18 cellular contexts compared by ENCODE assay signal in genomic region chr7:121406-121805, GRCh38.
"Had no signal": no experiment of that assay in that cellular context is flagged by ENCODE, and none has a peak within 500 bp of the region (broad histone marks: within the 10 kb centered on the region; RNA-seq: fewer than 3 reads in every experiment).

No MANE protein-coding gene starts in this region.

- H3K36me3 ChIP-seq: adrenal gland, left ventricle myocardium inferior, SJSA1, spleen had no signal

- H3K4me1 ChIP-seq: SJSA1 had no signal

- H3K36me3 Mint-ChIP-seq: activated naive CD4-positive, alpha-beta T cell treated with anti-CD3 and anti-CD28 coated beads, Interleukin-2, amount 10 ng/mL, durations not matched to agents 7 days and 5 days; stimulated activated memory B cell treated with anti-CD40 and anti-IgM and Interleukin-4, amounts not matched to agents 10 μg/mL and 1 μg/mL and 100 μg/mL, for 72 hours had no signal

- H3K4me3 Mint-ChIP-seq: activated CD4-positive, alpha-beta T cell treated with anti-CD3 and anti-CD28 coated beads for 36 hours; activated naive CD4-positive, alpha-beta T cell treated with anti-CD3 and anti-CD28 coated beads, Interleukin-2, amount 10 ng/mL, durations not matched to agents 7 days and 5 days; activated T-helper 17 cell treated with anti-CD3 and anti-CD28 coated beads, Interleukin-2, amount 50 U/mL, for 72 hours; effector memory CD8-positive, alpha-beta T cell; neural crest cell; stimulated activated memory B cell treated with anti-CD40 and anti-IgM and Interleukin-4, amounts not matched to agents 10 μg/mL and 1 μg/mL and 100 μg/mL, for 72 hours; T-helper 2 cell treated with Interferon-gamma antibody and Interleukin-4, amounts not matched to agents 5 μg/mL and 100 μg/mL, for 36 hours had no signal

- H3K27me3 ChIP-seq: adrenal gland, SJSA1 had no signal

- FAIRE-seq: keratinocyte had no signal

- DNase-seq: activated CD4-positive, alpha-beta T cell treated with anti-CD3 and anti-CD28 coated beads for 36 hours; activated naive CD4-positive, alpha-beta T cell treated with anti-CD3 and anti-CD28 coated beads, Interleukin-2, amount 10 ng/mL, durations not matched to agents 7 days and 5 days; central memory CD4-positive, alpha-beta T cell; effector memory CD8-positive, alpha-beta T cell; left ventricle myocardium inferior; spleen; stimulated activated CD4-positive, alpha-beta T cell treated with anti-CD3 and anti-CD28 coated beads, Interleukin-1b, Interleukin-23, amount 100 ng/mL, for 48 hours; substantia nigra; SW 1271; trophoblast cell had no signal

- H3K4me3 ChIP-seq: adrenal gland, coronary artery, left ventricle myocardium inferior, SJSA1, spleen had no signal

- H3K4me1 Mint-ChIP-seq: activated CD4-positive, alpha-beta T cell treated with anti-CD3 and anti-CD28 coated beads for 36 hours; activated naive CD4-positive, alpha-beta T cell treated with anti-CD3 and anti-CD28 coated beads, Interleukin-2, amount 10 ng/mL, durations not matched to agents 7 days and 5 days; activated T-helper 17 cell treated with anti-CD3 and anti-CD28 coated beads, Interleukin-2, amount 50 U/mL, for 72 hours; stimulated activated memory B cell treated with anti-CD40 and anti-IgM and Interleukin-4, amounts not matched to agents 10 μg/mL and 1 μg/mL and 100 μg/mL, for 72 hours had no signal

- H3K9me3 Mint-ChIP-seq: activated naive CD4-positive, alpha-beta T cell treated with anti-CD3 and anti-CD28 coated beads, Interleukin-2, amount 10 ng/mL, durations not matched to agents 7 days and 5 days; activated T-helper 17 cell treated with anti-CD3 and anti-CD28 coated beads, Interleukin-2, amount 50 U/mL, for 72 hours; effector memory CD8-positive, alpha-beta T cell; neural crest cell; stimulated activated memory B cell treated with anti-CD40 and anti-IgM and Interleukin-4, amounts not matched to agents 10 μg/mL and 1 μg/mL and 100 μg/mL, for 72 hours; T-helper 2 cell treated with Interferon-gamma antibody and Interleukin-4, amounts not matched to agents 5 μg/mL and 100 μg/mL, for 36 hours had no signal

- ATAC-seq: activated CD4-positive, alpha-beta T cell treated with anti-CD3 and anti-CD28 coated beads for 36 hours; activated T-helper 17 cell treated with anti-CD3 and anti-CD28 coated beads, Interleukin-2, amount 50 U/mL, for 72 hours; effector memory CD8-positive, alpha-beta T cell; stimulated activated memory B cell treated with anti-CD40 and anti-IgM and Interleukin-4, amounts not matched to agents 10 μg/mL and 1 μg/mL and 100 μg/mL, for 72 hours had no signal

- H3K27ac Mint-ChIP-seq: activated CD4-positive, alpha-beta T cell treated with anti-CD3 and anti-CD28 coated beads for 36 hours; activated naive CD4-positive, alpha-beta T cell treated with anti-CD3 and anti-CD28 coated beads, Interleukin-2, amount 10 ng/mL, durations not matched to agents 7 days and 5 days; activated T-helper 17 cell treated with anti-CD3 and anti-CD28 coated beads, Interleukin-2, amount 50 U/mL, for 72 hours; effector memory CD8-positive, alpha-beta T cell; stimulated activated memory B cell treated with anti-CD40 and anti-IgM and Interleukin-4, amounts not matched to agents 10 μg/mL and 1 μg/mL and 100 μg/mL, for 72 hours; T-helper 2 cell treated with Interferon-gamma antibody and Interleukin-4, amounts not matched to agents 5 μg/mL and 100 μg/mL, for 36 hours had no signal

- H3K9me3 ChIP-seq: adrenal gland, left ventricle myocardium inferior, SJSA1, spleen had no signal

- H3K27ac ChIP-seq: adrenal gland, coronary artery, left ventricle myocardium inferior, SJSA1, spleen had no signal
